In the genomic region with DNA sequence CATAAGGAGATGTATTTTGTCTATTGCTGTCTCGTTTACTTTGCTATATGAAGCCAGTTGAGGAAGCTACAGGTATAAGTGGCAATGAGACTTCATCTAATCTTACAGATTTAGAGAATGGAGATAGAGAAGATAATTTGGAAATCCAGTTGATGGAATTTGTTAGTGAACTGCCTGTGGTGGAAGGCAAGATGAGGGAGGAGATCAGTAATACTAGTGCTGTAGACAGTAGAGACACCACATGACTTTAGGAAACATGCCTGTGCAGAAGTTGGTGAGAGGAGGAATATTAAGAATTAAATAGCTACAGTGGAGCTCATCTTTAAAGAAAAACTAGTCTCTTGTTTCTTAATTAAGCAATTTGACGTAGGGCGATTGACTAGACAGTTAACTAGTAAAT, we compare ENCODE assay signal across 1 cellular context.
TF ChIP-seq lines count a peak whose summit lies in the region.

No MANE protein-coding gene starts in this region.

TF ChIP-seq in GM23338, 12 proteins besides CTCF, POLR2A, EP300 and RAD21 (continued from another document):
- TF ChIP-seq, protein P1, sequence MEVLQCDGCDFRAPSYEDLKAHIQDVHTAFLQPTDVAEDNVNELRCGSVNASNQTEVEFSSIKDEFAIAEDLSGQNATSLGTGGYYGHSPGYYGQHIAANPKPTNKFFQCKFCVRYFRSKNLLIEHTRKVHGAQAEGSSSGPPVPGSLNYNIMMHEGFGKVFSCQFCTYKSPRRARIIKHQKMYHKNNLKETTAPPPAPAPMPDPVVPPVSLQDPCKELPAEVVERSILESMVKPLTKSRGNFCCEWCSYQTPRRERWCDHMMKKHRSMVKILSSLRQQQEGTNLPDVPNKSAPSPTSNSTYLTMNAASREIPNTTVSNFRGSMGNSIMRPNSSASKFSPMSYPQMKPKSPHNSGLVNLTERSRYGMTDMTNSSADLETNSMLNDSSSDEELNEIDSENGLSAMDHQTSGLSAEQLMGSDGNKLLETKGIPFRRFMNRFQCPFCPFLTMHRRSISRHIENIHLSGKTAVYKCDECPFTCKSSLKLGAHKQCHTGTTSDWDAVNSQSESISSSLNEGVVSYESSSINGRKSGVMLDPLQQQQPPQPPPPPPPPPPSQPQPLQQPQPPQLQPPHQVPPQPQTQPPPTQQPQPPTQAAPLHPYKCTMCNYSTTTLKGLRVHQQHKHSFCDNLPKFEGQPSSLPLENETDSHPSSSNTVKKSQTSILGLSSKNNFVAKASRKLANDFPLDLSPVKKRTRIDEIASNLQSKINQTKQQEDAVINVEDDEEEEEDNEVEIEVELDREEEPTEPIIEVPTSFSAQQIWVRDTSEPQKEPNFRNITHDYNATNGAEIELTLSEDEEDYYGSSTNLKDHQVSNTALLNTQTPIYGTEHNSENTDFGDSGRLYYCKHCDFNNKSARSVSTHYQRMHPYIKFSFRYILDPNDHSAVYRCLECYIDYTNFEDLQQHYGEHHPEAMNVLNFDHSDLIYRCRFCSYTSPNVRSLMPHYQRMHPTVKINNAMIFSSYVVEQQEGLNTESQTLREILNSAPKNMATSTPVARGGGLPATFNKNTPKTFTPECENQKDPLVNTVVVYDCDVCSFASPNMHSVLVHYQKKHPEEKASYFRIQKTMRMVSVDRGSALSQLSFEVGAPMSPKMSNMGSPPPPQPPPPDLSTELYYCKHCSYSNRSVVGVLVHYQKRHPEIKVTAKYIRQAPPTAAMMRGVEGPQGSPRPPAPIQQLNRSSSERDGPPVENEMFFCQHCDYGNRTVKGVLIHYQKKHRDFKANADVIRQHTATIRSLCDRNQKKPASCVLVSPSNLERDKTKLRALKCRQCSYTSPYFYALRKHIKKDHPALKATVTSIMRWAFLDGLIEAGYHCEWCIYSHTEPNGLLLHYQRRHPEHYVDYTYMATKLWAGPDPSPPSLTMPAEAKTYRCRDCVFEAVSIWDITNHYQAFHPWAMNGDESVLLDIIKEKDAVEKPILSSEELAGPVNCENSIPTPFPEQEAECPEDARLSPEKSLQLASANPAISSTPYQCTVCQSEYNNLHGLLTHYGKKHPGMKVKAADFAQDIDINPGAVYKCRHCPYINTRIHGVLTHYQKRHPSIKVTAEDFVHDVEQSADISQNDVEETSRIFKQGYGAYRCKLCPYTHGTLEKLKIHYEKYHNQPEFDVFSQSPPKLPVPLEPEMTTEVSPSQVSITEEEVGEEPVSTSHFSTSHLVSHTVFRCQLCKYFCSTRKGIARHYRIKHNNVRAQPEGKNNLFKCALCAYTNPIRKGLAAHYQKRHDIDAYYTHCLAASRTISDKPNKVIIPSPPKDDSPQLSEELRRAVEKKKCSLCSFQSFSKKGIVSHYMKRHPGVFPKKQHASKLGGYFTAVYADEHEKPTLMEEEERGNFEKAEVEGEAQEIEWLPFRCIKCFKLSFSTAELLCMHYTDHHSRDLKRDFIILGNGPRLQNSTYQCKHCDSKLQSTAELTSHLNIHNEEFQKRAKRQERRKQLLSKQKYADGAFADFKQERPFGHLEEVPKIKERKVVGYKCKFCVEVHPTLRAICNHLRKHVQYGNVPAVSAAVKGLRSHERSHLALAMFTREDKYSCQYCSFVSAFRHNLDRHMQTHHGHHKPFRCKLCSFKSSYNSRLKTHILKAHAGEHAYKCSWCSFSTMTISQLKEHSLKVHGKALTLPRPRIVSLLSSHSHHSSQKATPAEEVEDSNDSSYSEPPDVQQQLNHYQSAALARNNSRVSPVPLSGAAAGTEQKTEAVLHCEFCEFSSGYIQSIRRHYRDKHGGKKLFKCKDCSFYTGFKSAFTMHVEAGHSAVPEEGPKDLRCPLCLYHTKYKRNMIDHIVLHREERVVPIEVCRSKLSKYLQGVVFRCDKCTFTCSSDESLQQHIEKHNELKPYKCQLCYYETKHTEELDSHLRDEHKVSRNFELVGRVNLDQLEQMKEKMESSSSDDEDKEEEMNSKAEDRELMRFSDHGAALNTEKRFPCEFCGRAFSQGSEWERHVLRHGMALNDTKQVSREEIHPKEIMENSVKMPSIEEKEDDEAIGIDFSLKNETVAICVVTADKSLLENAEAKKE (CRISPR knock-in tag; IDR thresholded peaks at IDR 0.05) = no peak
- no peak for TF ChIP-seq STAT1 (IDR thresholded peaks at IDR 0.05; ENCODE audit: unreplicated experiment)
- TF ChIP-seq NANOG (IDR thresholded peaks at IDR 0.05; ENCODE audit: borderline replicate concordance) = no peak
- TF ChIP-seq CREB1 (CRISPR knock-in tag; IDR thresholded peaks at IDR 0.05; ENCODE audit: low read depth) = no peak
